In genomic region chrX:66018585-66019309, GRCh38 we compare ENCODE assay signal across 1 cellular context.
TF ChIP-seq lines count a peak whose summit lies in the region.

No MANE protein-coding gene starts in this region.

TF ChIP-seq in SK-N-SH treated with all-trans-retinoic acid at 6 μM for 48 hours, 23 proteins besides CTCF, POLR2A, EP300 and RAD21 (continued from another document):
- TF ChIP-seq, protein P1, sequence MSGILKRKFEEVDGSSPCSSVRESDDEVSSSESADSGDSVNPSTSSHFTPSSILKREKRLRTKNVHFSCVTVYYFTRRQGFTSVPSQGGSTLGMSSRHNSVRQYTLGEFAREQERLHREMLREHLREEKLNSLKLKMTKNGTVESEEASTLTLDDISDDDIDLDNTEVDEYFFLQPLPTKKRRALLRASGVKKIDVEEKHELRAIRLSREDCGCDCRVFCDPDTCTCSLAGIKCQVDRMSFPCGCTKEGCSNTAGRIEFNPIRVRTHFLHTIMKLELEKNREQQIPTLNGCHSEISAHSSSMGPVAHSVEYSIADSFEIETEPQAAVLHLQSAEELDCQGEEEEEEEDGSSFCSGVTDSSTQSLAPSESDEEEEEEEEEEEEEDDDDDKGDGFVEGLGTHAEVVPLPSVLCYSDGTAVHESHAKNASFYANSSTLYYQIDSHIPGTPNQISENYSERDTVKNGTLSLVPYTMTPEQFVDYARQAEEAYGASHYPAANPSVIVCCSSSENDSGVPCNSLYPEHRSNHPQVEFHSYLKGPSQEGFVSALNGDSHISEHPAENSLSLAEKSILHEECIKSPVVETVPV (CRISPR knock-in tag; IDR thresholded peaks at IDR 0.05) = no peak
- no peak for TF ChIP-seq BACH2 (CRISPR knock-in tag; IDR thresholded peaks at IDR 0.05; ENCODE audit: borderline replicate concordance)
- no peak for TF ChIP-seq OSR1 (CRISPR knock-in tag; IDR thresholded peaks at IDR 0.05)
- TF ChIP-seq POU6F1 (CRISPR knock-in tag; IDR thresholded peaks at IDR 0.05; ENCODE audit: borderline replicate concordance, low read depth) = no peak
- no peak for TF ChIP-seq RARB (CRISPR knock-in tag; IDR thresholded peaks at IDR 0.05)
- TF ChIP-seq ARNTL (CRISPR knock-in tag; IDR thresholded peaks at IDR 0.05; ENCODE audit: borderline replicate concordance, low read depth) = no peak
- TF ChIP-seq, protein P2, sequence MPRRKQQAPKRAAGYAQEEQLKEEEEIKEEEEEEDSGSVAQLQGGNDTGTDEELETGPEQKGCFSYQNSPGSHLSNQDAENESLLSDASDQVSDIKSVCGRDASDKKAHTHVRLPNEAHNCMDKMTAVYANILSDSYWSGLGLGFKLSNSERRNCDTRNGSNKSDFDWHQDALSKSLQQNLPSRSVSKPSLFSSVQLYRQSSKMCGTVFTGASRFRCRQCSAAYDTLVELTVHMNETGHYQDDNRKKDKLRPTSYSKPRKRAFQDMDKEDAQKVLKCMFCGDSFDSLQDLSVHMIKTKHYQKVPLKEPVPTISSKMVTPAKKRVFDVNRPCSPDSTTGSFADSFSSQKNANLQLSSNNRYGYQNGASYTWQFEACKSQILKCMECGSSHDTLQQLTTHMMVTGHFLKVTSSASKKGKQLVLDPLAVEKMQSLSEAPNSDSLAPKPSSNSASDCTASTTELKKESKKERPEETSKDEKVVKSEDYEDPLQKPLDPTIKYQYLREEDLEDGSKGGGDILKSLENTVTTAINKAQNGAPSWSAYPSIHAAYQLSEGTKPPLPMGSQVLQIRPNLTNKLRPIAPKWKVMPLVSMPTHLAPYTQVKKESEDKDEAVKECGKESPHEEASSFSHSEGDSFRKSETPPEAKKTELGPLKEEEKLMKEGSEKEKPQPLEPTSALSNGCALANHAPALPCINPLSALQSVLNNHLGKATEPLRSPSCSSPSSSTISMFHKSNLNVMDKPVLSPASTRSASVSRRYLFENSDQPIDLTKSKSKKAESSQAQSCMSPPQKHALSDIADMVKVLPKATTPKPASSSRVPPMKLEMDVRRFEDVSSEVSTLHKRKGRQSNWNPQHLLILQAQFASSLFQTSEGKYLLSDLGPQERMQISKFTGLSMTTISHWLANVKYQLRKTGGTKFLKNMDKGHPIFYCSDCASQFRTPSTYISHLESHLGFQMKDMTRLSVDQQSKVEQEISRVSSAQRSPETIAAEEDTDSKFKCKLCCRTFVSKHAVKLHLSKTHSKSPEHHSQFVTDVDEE (CRISPR knock-in tag; IDR thresholded peaks at IDR 0.05) = no peak
- TF ChIP-seq GLIS3 (CRISPR knock-in tag; IDR thresholded peaks at IDR 0.05) = no peak
TF ChIP-seq in SK-N-SH treated with all-trans-retinoic acid at 6 μM for 48 hours: peak in this region for 0.
